8 cellular contexts compared by ENCODE assay signal in the genomic region with DNA sequence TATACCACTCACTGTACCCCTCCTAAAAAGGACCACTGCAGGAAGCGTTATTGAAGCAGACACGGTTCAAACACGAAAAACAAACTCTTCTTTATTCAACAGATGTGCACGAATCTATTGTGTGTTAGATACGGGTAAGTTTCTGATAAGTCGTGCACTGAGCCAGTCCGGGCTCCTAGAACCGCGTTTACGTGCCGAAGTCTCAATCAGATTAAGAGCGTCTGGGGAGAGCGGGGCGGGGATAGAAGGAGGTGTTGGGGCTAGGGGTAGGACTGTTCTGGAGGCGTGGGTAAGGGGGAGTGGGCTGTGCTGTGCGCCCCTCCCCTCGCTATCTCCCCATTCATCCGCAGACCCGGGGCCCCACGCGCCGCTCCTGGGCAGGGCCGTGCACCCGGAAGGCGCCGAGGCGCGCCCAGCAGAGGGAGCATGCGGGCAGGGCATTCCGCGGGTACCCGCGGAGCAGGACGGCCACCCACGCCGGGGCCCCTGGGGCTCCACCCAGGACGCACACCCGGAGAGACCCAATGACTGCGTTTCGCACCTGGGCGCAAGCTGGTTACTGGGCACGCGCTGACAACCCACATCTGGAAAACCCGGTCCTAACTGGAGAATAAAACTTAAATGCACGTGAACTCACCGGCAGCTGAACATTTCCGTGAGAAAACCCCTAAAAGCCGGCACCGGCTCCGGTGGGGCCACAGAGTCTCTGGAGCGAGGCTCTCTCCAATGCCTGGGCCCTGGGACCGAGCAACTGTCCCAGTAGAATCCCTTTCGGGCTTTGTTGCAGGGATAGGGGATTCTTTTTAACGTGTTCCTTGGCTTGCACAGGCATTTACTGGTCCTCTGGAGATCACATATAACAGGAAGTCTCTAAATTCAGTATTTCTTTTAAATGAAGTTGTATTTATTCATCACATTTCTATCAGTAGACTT. TPM values are rescaled to one million over a fixed set of nuclear protein-coding genes. Genes with fewer than 3 reads are reported as not detected.
DNase-seq lines count a peak whose midpoint lies in the region; ATAC-seq and TF ChIP-seq lines count a peak whose summit lies in the region.

No MANE protein-coding gene starts in this region.

- peak; percentile 83 for TF ChIP-seq CTCF in colonic mucosa (IDR thresholded peaks at IDR 0.05)

- H3K27ac ChIP-seq in colonic mucosa, result peak overlapping the region; percentile 87

- peak overlapping the region; percentile 71 to 96 for H3K9ac ChIP-seq in colonic mucosa (ENCODE audit: low read depth in 2 of 2, low read length in 2 of 2)

- H3K27me3 ChIP-seq in colonic mucosa, result no peaks in the 10 kb centered on the region

- H3K9me3 ChIP-seq in colonic mucosa, result no peaks in the 10 kb centered on the region

- intact Hi-C loops in colonic mucosa (cut with DNase I), result loop anchor here (5.0 kb wide), 1 partner anchor 82 kb away; no protein-coding TSS in a partner anchor
- intact Hi-C loops in left colon (cut with DNase I, micrococcal nuclease), result loop anchor here in 1 of 2 donors (10.0 kb wide), 1 partner anchor 79 kb away; no protein-coding TSS in a partner anchor

- no peaks in the 10 kb centered on the region for H3K36me3 ChIP-seq in colonic mucosa

- peak overlapping the region; percentile 48 for H3K4me3 ChIP-seq in colonic mucosa

- peak; percentile 77 for DNase-seq in AG08395 (ENCODE audit: low spot score)
- DNase-seq in NCI-H345 (lab: John Stamatoyannopoulos, UW), result peak; percentile 77
- peak; percentile 96 for DNase-seq in activated CD4-positive, alpha-beta T cell treated with anti-CD3 and anti-CD28 coated beads for 48 hours
- peak; percentile 92 for DNase-seq in colonic mucosa
- DNase-seq in left colon, result peak; percentile 86 to 94
- peak; percentile 92 for DNase-seq in stimulated activated CD4-positive, alpha-beta T cell treated with anti-CD3 and anti-CD28 coated beads, Interleukin-1b, Interleukin-23, amount 100 ng/mL, for 48 hours

- ATAC-seq in GM18858 (IDR thresholded peaks at IDR 0.05; ENCODE audit: unreplicated experiment), result peak; percentile 56
- peak; percentile 41 for ATAC-seq in HG03060 (IDR thresholded peaks at IDR 0.05; ENCODE audit: low read depth, unreplicated experiment)
- peak; percentile 89 for ATAC-seq in left colon

- peaks cover 4% of the 10 kb centered on the region for H3K4me1 ChIP-seq in colonic mucosa

RNA-seq across cellular contexts. Expression of gene WEE1, which starts 40.6 kb away (rescaled TPM):
- 10 to 100 TPM; 27.8 to 37.9 TPM for total RNA-seq in colonic mucosa
- total RNA-seq in left colon, result 10 to 100 TPM; 16.1 to 23.9 TPM

RNA-seq across cellular contexts. Expression of gene SWAP70, which starts 49.8 kb away (rescaled TPM):
- 10 to 100 TPM; 13.1 to 21.2 TPM for total RNA-seq in colonic mucosa
- total RNA-seq in left colon, result 10 to 100 TPM; 15.7 to 21.9 TPM

Comparison
In these comparisons a context has a peak if more than half of its experiments do, and no peak if none do; other contexts are left out.
1. Peak in every context shown above with its lines: DNase-seq, ATAC-seq, H3K4me3 ChIP-seq and H3K27ac ChIP-seq.